Comparison of ENCODE assay signal across 26 cellular contexts in the genomic region with DNA sequence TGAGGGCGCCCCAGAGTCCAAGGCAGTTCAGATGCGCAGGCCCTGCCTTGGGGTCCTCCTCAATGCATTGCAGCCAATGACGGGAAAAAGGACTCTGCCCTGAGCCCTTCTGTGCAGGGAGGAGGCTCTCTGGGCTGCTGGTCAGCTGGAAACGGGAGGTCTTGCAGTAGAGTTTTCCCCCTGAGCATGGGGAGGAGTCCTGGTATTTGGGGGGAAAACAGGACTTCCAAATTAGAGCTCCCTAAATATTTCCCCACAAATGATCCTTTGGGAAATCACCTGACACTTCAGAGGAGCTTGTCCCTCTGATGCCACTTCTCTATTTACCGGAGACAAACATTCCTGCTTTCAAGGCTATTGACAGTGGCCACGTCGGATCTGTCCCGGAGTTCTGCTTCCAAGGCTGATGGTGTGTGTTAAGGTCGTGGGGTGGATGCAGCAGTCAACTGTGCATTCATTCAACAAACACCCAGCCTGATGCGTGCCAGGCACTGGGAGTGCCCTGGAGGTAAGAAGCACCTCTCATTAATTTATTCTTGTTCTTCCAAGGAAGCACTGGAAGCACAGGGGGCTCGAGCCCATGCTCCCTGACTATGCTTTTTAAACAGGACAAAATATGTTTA.
"Had no signal": no experiment of that assay in that cellular context is flagged by ENCODE, and none has a peak within 500 bp of the region (broad histone marks: within the 10 kb centered on the region; RNA-seq: fewer than 3 reads in every experiment).

No MANE protein-coding gene starts in this region.

- H3K4me1 ChIP-seq: colonic mucosa, neural progenitor cell, uterus had no signal

- H3K4me2 ChIP-seq: neural progenitor cell, smooth muscle cell had no signal

- H3K27me3 ChIP-seq: colonic mucosa, dorsolateral prefrontal cortex, left lung, neural progenitor cell, ovary, upper lobe of left lung, uterus had no signal

- H3K36me3 ChIP-seq: colonic mucosa, heart left ventricle, left lung, lower lobe of right lung, neural progenitor cell, ovary, tibial artery, upper lobe of left lung, uterus had no signal

- H3K4me1 Mint-ChIP-seq: neural progenitor cell had no signal

- H3K9me3 ChIP-seq: colonic mucosa, ovary, tibial artery, uterus had no signal

- FAIRE-seq: islet of Langerhans had no signal

- ATAC-seq: heart left ventricle; left lung; lower lobe of right lung; natural killer cell treated with Interleukin-12 subunit alpha and Interleukin-12 subunit beta and Interleukin-15 and Interleukin-18, amount 100 ng/mL, for 72 hours; right cardiac atrium; stimulated activated effector memory CD8-positive, alpha-beta T cell treated with anti-CD3 and anti-CD28 coated beads, Interleukin-12 subunit alpha, Interleukin-12 subunit beta, amount 100 ng/mL, for 72 hours had no signal

- H3K36me3 Mint-ChIP-seq: mesothelial cell of epicardium; natural killer cell treated with Interleukin-12 subunit alpha and Interleukin-12 subunit beta and Interleukin-15 and Interleukin-18, amount 100 ng/mL, for 72 hours; neural progenitor cell; stimulated activated effector memory CD8-positive, alpha-beta T cell treated with anti-CD3 and anti-CD28 coated beads, Interleukin-12 subunit alpha, Interleukin-12 subunit beta, amount 100 ng/mL, for 72 hours had no signal

- H3K4me3 ChIP-seq: colonic mucosa, dorsolateral prefrontal cortex, heart left ventricle, left lung, lower lobe of right lung, neural progenitor cell, ovary, smooth muscle cell, tibial artery, upper lobe of left lung, uterus had no signal

- H3K27ac ChIP-seq: colonic mucosa, dorsolateral prefrontal cortex, heart left ventricle, left lung, lower lobe of right lung, neural progenitor cell, ovary, tibial artery, upper lobe of left lung, uterus had no signal

- H3K9me3 Mint-ChIP-seq: mesothelial cell of epicardium; natural killer cell treated with Interleukin-12 subunit alpha and Interleukin-12 subunit beta and Interleukin-15 and Interleukin-18, amount 100 ng/mL, for 72 hours; neural progenitor cell; stimulated activated effector memory CD8-positive, alpha-beta T cell treated with anti-CD3 and anti-CD28 coated beads, Interleukin-12 subunit alpha, Interleukin-12 subunit beta, amount 100 ng/mL, for 72 hours had no signal

- H2AFZ ChIP-seq: neural progenitor cell had no signal

- H3K4me3 Mint-ChIP-seq: memory B cell; mesothelial cell of epicardium; natural killer cell treated with Interleukin-12 subunit alpha and Interleukin-12 subunit beta and Interleukin-15 and Interleukin-18, amount 100 ng/mL, for 72 hours; neural progenitor cell; stimulated activated effector memory CD8-positive, alpha-beta T cell treated with anti-CD3 and anti-CD28 coated beads, Interleukin-12 subunit alpha, Interleukin-12 subunit beta, amount 100 ng/mL, for 72 hours; stimulated activated naive CD8-positive, alpha-beta T cell treated with anti-CD3 and anti-CD28 coated beads, Interleukin-15, Interleukin-2, amounts not matched to agents 100 ng/mL and 50 ng/mL, for 24 hours had no signal

- DNase-seq: colonic mucosa; dorsolateral prefrontal cortex; effector CD8-positive, alpha-beta T cell; foreskin melanocyte; heart left ventricle; hippocampal formation; kidney glomerular epithelial cell; left lung; lower lobe of right lung; nucleus accumbens; ovary; stimulated activated CD4-positive, alpha-beta T cell treated with anti-CD3 and anti-CD28 coated beads, Interleukin-4, amount 100 ng/mL, for 1 hour; stimulated activated CD8-positive, alpha-beta memory T cell treated with anti-CD3 and anti-CD28 coated beads, Interleukin-4, amount 100 ng/mL, for 48 hours; tibial artery; upper lobe of left lung; uterus had no signal

- H3K27ac Mint-ChIP-seq: memory B cell; mesothelial cell of epicardium; natural killer cell treated with Interleukin-12 subunit alpha and Interleukin-12 subunit beta and Interleukin-15 and Interleukin-18, amount 100 ng/mL, for 72 hours; neural progenitor cell; progenitor cell of endocrine pancreas; stimulated activated effector memory CD8-positive, alpha-beta T cell treated with anti-CD3 and anti-CD28 coated beads, Interleukin-12 subunit alpha, Interleukin-12 subunit beta, amount 100 ng/mL, for 72 hours; stimulated activated naive CD8-positive, alpha-beta T cell treated with anti-CD3 and anti-CD28 coated beads, Interleukin-15, Interleukin-2, amounts not matched to agents 100 ng/mL and 50 ng/mL, for 24 hours had no signal

- H3K9ac ChIP-seq: neural progenitor cell had no signal
